ENCODE assay signal across 9 cellular contexts in genomic region chr10:6416892-6417512, GRCh38.
A peak's percentile ranks its signal among the peaks of the same experiment; 100 is the strongest.
DNase-seq lines count a peak whose midpoint lies in the region; FAIRE-seq and TF ChIP-seq lines count a peak whose summit lies in the region.
"Had no signal": no experiment of that assay in that cellular context is flagged by ENCODE, and none has a peak within 500 bp of the region (broad histone marks: within the 10 kb centered on the region; RNA-seq: fewer than 3 reads in every experiment).

No MANE protein-coding gene starts in this region.

- H3K36me3 ChIP-seq in endothelial cell of umbilical vein (ENCODE audit: control insufficient read depth in 2 of 2, extremely low read depth in 1 of 2, insufficient read depth in 2 of 2, low read length in 2 of 2) = no peaks in the 10 kb centered on the region

- H3K9me1 ChIP-seq in endothelial cell of umbilical vein (replicated peaks; ENCODE audit: control insufficient read depth, extremely low read depth, insufficient read depth, low read length) = no peaks in the 10 kb centered on the region

- peaks cover 15% of the 10 kb centered on the region for H3K27me3 Mint-ChIP-seq in Calu3 (ENCODE audit: unreplicated experiment)
- H3K27me3 Mint-ChIP-seq in activated CD4-positive, alpha-beta memory T cell treated with anti-CD3 and anti-CD28 coated beads for 36 hours = no peaks in the 10 kb centered on the region
- H3K27me3 Mint-ChIP-seq: natural killer cell treated with Interleukin-12 subunit alpha and Interleukin-12 subunit beta and Interleukin-15 and Interleukin-18, amount 100 ng/mL, for 72 hours had no signal

- H3K4me1 Mint-ChIP-seq in Calu3 (ENCODE audit: low read depth, unreplicated experiment) = no peaks in the 10 kb centered on the region
- no peaks in the 10 kb centered on the region for H3K4me1 Mint-ChIP-seq in activated CD4-positive, alpha-beta memory T cell treated with anti-CD3 and anti-CD28 coated beads for 36 hours (ENCODE audit: low read depth)

- no peak overlapping the region for H3K4me3 ChIP-seq in endothelial cell of umbilical vein (replicated peaks in 1 of 3; ENCODE audit: insufficient read depth in 1 of 3, low read depth in 1 of 3, low read length in 3 of 3)

- no peak for TF ChIP-seq POLR2A in endothelial cell of umbilical vein (IDR thresholded peaks at IDR 0.05; ENCODE audit: low read depth, low read length)

- H2AFZ ChIP-seq in endothelial cell of umbilical vein (ENCODE audit: low read depth, low read length) = no peak overlapping the region

- no peaks in the 10 kb centered on the region for H4K20me1 ChIP-seq in endothelial cell of umbilical vein (replicated peaks; ENCODE audit: control insufficient read depth, extremely low read depth, insufficient read depth, low read length)

- no peaks in the 10 kb centered on the region for H3K9me3 Mint-ChIP-seq in Calu3 (ENCODE audit: low read depth, unreplicated experiment)
- H3K9me3 Mint-ChIP-seq in activated CD4-positive, alpha-beta memory T cell treated with anti-CD3 and anti-CD28 coated beads for 36 hours = no peaks in the 10 kb centered on the region
- H3K9me3 Mint-ChIP-seq: natural killer cell treated with Interleukin-12 subunit alpha and Interleukin-12 subunit beta and Interleukin-15 and Interleukin-18, amount 100 ng/mL, for 72 hours had no signal

- H3K9me3 ChIP-seq in endothelial cell of umbilical vein (replicated peaks; ENCODE audit: control insufficient read depth, insufficient read depth, low read length) = no peaks in the 10 kb centered on the region

- H3K27me3 ChIP-seq in endothelial cell of umbilical vein (ENCODE audit: control insufficient read depth in 2 of 2, insufficient read depth in 2 of 2, low read length in 2 of 2) = peaks cover 6 to 7% of the 10 kb centered on the region in 2 experiments

- no peaks in the 10 kb centered on the region for H3K36me3 Mint-ChIP-seq in Calu3 (ENCODE audit: insufficient read depth, unreplicated experiment)
- H3K36me3 Mint-ChIP-seq in activated CD4-positive, alpha-beta memory T cell treated with anti-CD3 and anti-CD28 coated beads for 36 hours = no peaks in the 10 kb centered on the region
- H3K36me3 Mint-ChIP-seq: natural killer cell treated with Interleukin-12 subunit alpha and Interleukin-12 subunit beta and Interleukin-15 and Interleukin-18, amount 100 ng/mL, for 72 hours had no signal

- peak; percentile 31 for TF ChIP-seq CTCF in Calu3 (IDR thresholded peaks at IDR 0.05; ENCODE audit: unreplicated experiment)
- TF ChIP-seq CTCF in endothelial cell of umbilical vein (IDR thresholded peaks at IDR 0.05; ENCODE audit: extremely low read depth in 1 of 2, insufficient read depth in 1 of 2, low read depth in 1 of 2, low read length in 2 of 2) = peak; percentile 39 to 44

- H3K27ac ChIP-seq in endothelial cell of umbilical vein (ENCODE audit: insufficient read depth, low read depth, low read length) = no peak overlapping the region

- H3K27ac Mint-ChIP-seq in Calu3 (ENCODE audit: unreplicated experiment) = no peak overlapping the region
- H3K27ac Mint-ChIP-seq in activated CD4-positive, alpha-beta memory T cell treated with anti-CD3 and anti-CD28 coated beads for 36 hours = no peak overlapping the region
- H3K27ac Mint-ChIP-seq: natural killer cell treated with Interleukin-12 subunit alpha and Interleukin-12 subunit beta and Interleukin-15 and Interleukin-18, amount 100 ng/mL, for 72 hours had no signal

- no peak overlapping the region for H3K9ac ChIP-seq in endothelial cell of umbilical vein (replicated peaks; ENCODE audit: extremely low read depth, insufficient read depth, low read length)

- no peaks in the 10 kb centered on the region for H3K4me1 ChIP-seq in endothelial cell of umbilical vein (ENCODE audit: control insufficient read depth, extremely low read depth, insufficient read depth, low read length)

- no peak overlapping the region for H3K4me2 ChIP-seq in endothelial cell of umbilical vein (ENCODE audit: insufficient read depth, low read length)

- FAIRE-seq in endothelial cell of umbilical vein (lab: Jason Lieb, UNC) = peak; percentile 71

- H3K4me3 Mint-ChIP-seq in Calu3 (ENCODE audit: low read depth, unreplicated experiment) = no peak overlapping the region
- H3K4me3 Mint-ChIP-seq in activated CD4-positive, alpha-beta memory T cell treated with anti-CD3 and anti-CD28 coated beads for 36 hours = no peak overlapping the region
- H3K4me3 Mint-ChIP-seq: natural killer cell treated with Interleukin-12 subunit alpha and Interleukin-12 subunit beta and Interleukin-15 and Interleukin-18, amount 100 ng/mL, for 72 hours had no signal

- DNase-seq in Calu3 (peak; percentile 27), HCEC 1CT (peak; percentile 27), RKO (ENCODE audit: low spot score) (peak; percentile 75), endothelial cell of umbilical vein (ENCODE audit: low read depth, low spot score) (peak; percentile 71), midbrain (lab: John Stamatoyannopoulos, UW) (peak; percentile 59)
- no peak for DNase-seq in activated CD4-positive, alpha-beta memory T cell treated with anti-CD3 and anti-CD28 coated beads for 36 hours
- no peak for DNase-seq in stimulated activated CD4-positive, alpha-beta T cell treated with anti-CD3 and anti-CD28 coated beads, Interleukin-4, amount 100 ng/mL, for 4 hours
- DNase-seq in activated CD4-positive, CD25-positive, alpha-beta regulatory T cell (lab: John Stamatoyannopoulos, UW) = no peak

- dilution Hi-C loops in endothelial cell of umbilical vein (cut with MboI; ENCODE audit: extremely low pct_ligation_motif_present, low sequenced_read_pairs) = no loop called here

- POLR2A ChIA-PET in endothelial cell of umbilical vein (lab: Charles Lee) = no interaction called here
- POLR2A ChIA-PET in activated CD4-positive, alpha-beta memory T cell treated with anti-CD3 and anti-CD28 coated beads for 36 hours (lab: Charles Lee) = interaction anchor here (0.7 kb wide), 1 partner anchor 253 kb away, joined by 3 read pairs; no protein-coding TSS in a partner anchor

- no peaks in the 10 kb centered on the region for H3K79me2 ChIP-seq in endothelial cell of umbilical vein (ENCODE audit: control insufficient read depth, insufficient read depth, low read length)

- BruUV-seq in Calu3 (replicated peaks; lab: Mats Ljungman, UMichigan) (no TSS peak), endothelial cell of umbilical vein (replicated peaks; lab: Mats Ljungman, UMichigan) (no TSS peak)

- intact Hi-C loops in Calu3 (cut with micrococcal nuclease; ENCODE audit: unreplicated experiment) (loop anchor here (1.0 to 10.0 kb wide), 4 partner anchors 168 to 318 kb away; partner anchors contain the start of gene PRKCQ), endothelial cell of umbilical vein (cut with micrococcal nuclease) (loop anchor here (1.0 to 10.0 kb wide), 4 partner anchors 164 to 1268 kb away; partner anchors contain the start of gene PRKCQ)
- intact Hi-C loops in activated CD4-positive, alpha-beta memory T cell treated with anti-CD3 and anti-CD28 coated beads for 36 hours (cut with micrococcal nuclease) = loop anchor here (1.0 to 5.0 kb wide), 6 partner anchors 28 to 261 kb away; no protein-coding TSS in a partner anchor

- CTCF ChIA-PET in Calu3 (lab: Charles Lee) (no interaction called here), endothelial cell of umbilical vein (lab: Charles Lee) (interaction anchor here (1.0 to 2.0 kb wide), 4 partner anchors 250 to 1270 kb away, joined by 3 to 23 read pairs (median 8); no protein-coding TSS in a partner anchor)
- CTCF ChIA-PET in activated CD4-positive, alpha-beta memory T cell treated with anti-CD3 and anti-CD28 coated beads for 36 hours (lab: Charles Lee) = interaction anchor here (0.6 to 5.8 kb wide), 18 partner anchors 13 to 288 kb away, joined by 3 to 49 read pairs (median 4); no protein-coding TSS in a partner anchor

TF ChIP-seq in endothelial cell of umbilical vein, 7 proteins besides CTCF, POLR2A, EP300 and RAD21:
- TF ChIP-seq FOS (IDR thresholded peaks at IDR 0.05; ENCODE audit: borderline replicate concordance, insufficient read depth, low read length) (no peak), GATA2 (IDR thresholded peaks at IDR 0.05; ENCODE audit: insufficient read depth, insufficient read length, low read depth, low read length) (no peak), JUN (IDR thresholded peaks at IDR 0.05; ENCODE audit: borderline replicate concordance, insufficient read depth, insufficient read length, low read depth) (no peak), MAX (IDR thresholded peaks at IDR 0.05; ENCODE audit: insufficient read depth, insufficient read length) (no peak), MYC (IDR thresholded peaks at IDR 0.05; ENCODE audit: low read depth, low read length) (no peak), POLR2AphosphoS5 (IDR thresholded peaks at IDR 0.05; ENCODE audit: insufficient read depth, low read depth, low read length) (no peak), EZH2 (IDR thresholded peaks at IDR 0.05; ENCODE audit: borderline replicate concordance, low read depth, low read length, severe bottlenecking) (no peak)
TF ChIP-seq in endothelial cell of umbilical vein: peak in this region for 0.

Comparison
In these comparisons a context has a peak if more than half of its experiments do, and no peak if none do; other contexts are left out.
1. DNase-seq: peak in Calu3 (single experiment), HCEC 1CT (single experiment), RKO (single experiment), endothelial cell of umbilical vein (single experiment) and midbrain (single experiment); none in activated CD4-positive, alpha-beta memory T cell treated with anti-CD3 and anti-CD28 coated beads for 36 hours (single experiment), stimulated activated CD4-positive, alpha-beta T cell treated with anti-CD3 and anti-CD28 coated beads, Interleukin-4, amount 100 ng/mL, for 4 hours (0 of 2) and activated CD4-positive, CD25-positive, alpha-beta regulatory T cell (0 of 4).